In genomic region chr1:25245809-25246599, GRCh38 we compare ENCODE assay signal across 8 cellular contexts. TPM values are rescaled to one million over a fixed set of nuclear protein-coding genes. Genes with fewer than 3 reads are reported as not detected.
DNase-seq lines count a peak whose midpoint lies in the region; ATAC-seq lines count a peak whose summit lies in the region.

No MANE protein-coding gene starts in this region.

- H3K36me3 Mint-ChIP-seq in stimulated activated memory B cell treated with anti-CD40 and anti-IgM and Interleukin-4, amounts not matched to agents 10 μg/mL and 1 μg/mL and 100 μg/mL, for 72 hours, result peaks cover 52% of the 10 kb centered on the region

- H3K4me3 ChIP-seq in Jurkat, Clone E6-1 (ENCODE audit: low read length), result peak overlapping the region; percentile 97
- H3K4me3 ChIP-seq in adipocyte (ENCODE audit: low read length) (peak overlapping the region; percentile 94), iPS-20b (ENCODE audit: low read length) (peak overlapping the region; percentile 84)

- peak overlapping the region; percentile 99 for H3K4me3 Mint-ChIP-seq in stimulated activated memory B cell treated with anti-CD40 and anti-IgM and Interleukin-4, amounts not matched to agents 10 μg/mL and 1 μg/mL and 100 μg/mL, for 72 hours

- peaks cover 45% of the 10 kb centered on the region for H3K4me1 Mint-ChIP-seq in stimulated activated memory B cell treated with anti-CD40 and anti-IgM and Interleukin-4, amounts not matched to agents 10 μg/mL and 1 μg/mL and 100 μg/mL, for 72 hours

- H3K27me3 Mint-ChIP-seq in stimulated activated memory B cell treated with anti-CD40 and anti-IgM and Interleukin-4, amounts not matched to agents 10 μg/mL and 1 μg/mL and 100 μg/mL, for 72 hours, result no peaks in the 10 kb centered on the region

- no peaks in the 10 kb centered on the region for H3K27me3 ChIP-seq in adipocyte (replicated peaks; ENCODE audit: control insufficient read depth, insufficient read depth, low read length)
- no peaks in the 10 kb centered on the region for H3K27me3 ChIP-seq in iPS-20b (ENCODE audit: insufficient read depth, low read length)

- peak; percentile 45 for DNase-seq in EL
- DNase-seq in Jurkat, Clone E6-1 (ENCODE audit: low read depth, low spot score), result no peak
- DNase-seq in adipocyte (ENCODE audit: low read depth), result peak; percentile 48

- peak overlapping the region; percentile 99 for H3K9ac ChIP-seq in adipocyte (ENCODE audit: low read length)
- H3K9ac ChIP-seq in iPS-20b (ENCODE audit: low read depth, low read length), result peak overlapping the region; percentile 80

- H3K9me3 Mint-ChIP-seq in stimulated activated memory B cell treated with anti-CD40 and anti-IgM and Interleukin-4, amounts not matched to agents 10 μg/mL and 1 μg/mL and 100 μg/mL, for 72 hours, result no peaks in the 10 kb centered on the region

- H3K9me3 ChIP-seq in adipocyte (ENCODE audit: control insufficient read depth, low read length) (no peaks in the 10 kb centered on the region), iPS-20b (ENCODE audit: insufficient read depth, low read depth, low read length) (no peaks in the 10 kb centered on the region)

- peaks cover 42% of the 10 kb centered on the region for H3K36me3 ChIP-seq in adipocyte (ENCODE audit: control insufficient read depth, insufficient read depth, low read length, severe bottlenecking)
- peaks cover 41% of the 10 kb centered on the region for H3K36me3 ChIP-seq in iPS-20b (ENCODE audit: insufficient read depth, low read depth, low read length)

- no peak overlapping the region for H3K27ac ChIP-seq in iPS-20b (ENCODE audit: low read length)

- H3K4me1 ChIP-seq in adipocyte (ENCODE audit: control insufficient read depth, insufficient read depth, low read length), result peaks cover 23% of the 10 kb centered on the region
- no peaks in the 10 kb centered on the region; the same call in 1 of the 2 replicates for H3K4me1 ChIP-seq in iPS-20b (ENCODE audit: insufficient read depth, low read length)

- peak overlapping the region; percentile 100 for H3K27ac Mint-ChIP-seq in stimulated activated memory B cell treated with anti-CD40 and anti-IgM and Interleukin-4, amounts not matched to agents 10 μg/mL and 1 μg/mL and 100 μg/mL, for 72 hours

- no peak for ATAC-seq in stimulated activated memory B cell treated with anti-CD40 and anti-IgM and Interleukin-4, amounts not matched to agents 10 μg/mL and 1 μg/mL and 100 μg/mL, for 72 hours
- no peak for ATAC-seq in HG02571 (IDR thresholded peaks at IDR 0.05; ENCODE audit: unreplicated experiment)
- no peak for ATAC-seq in GM21526 (IDR thresholded peaks at IDR 0.05; ENCODE audit: low FRiP score, unreplicated experiment)
- no peak for ATAC-seq in GM21786 (IDR thresholded peaks at IDR 0.05; ENCODE audit: unreplicated experiment)

RNA-seq across cellular contexts. Expression of gene RSRP1, which starts 1.2 kb away (rescaled TPM):
- 104 TPM for polyA plus RNA-seq in Jurkat, Clone E6-1 (2012; ENCODE audit: insufficient read depth, insufficient read length)

RNA-seq across cellular contexts. Expression of gene SYF2, which starts 13.7 kb away (rescaled TPM):
- 56.3 TPM for polyA plus RNA-seq in Jurkat, Clone E6-1 (2012; ENCODE audit: insufficient read depth, insufficient read length)

RNA-seq across cellular contexts. Expression of gene RHD, which starts 26.3 kb away (rescaled TPM):
- not detected for polyA plus RNA-seq in Jurkat, Clone E6-1 (2012; ENCODE audit: insufficient read depth, insufficient read length)
